ENCODE assay signal across 8 cellular contexts in genomic region chr1:173824315-173825081, GRCh38. TPM values are rescaled to one million over a fixed set of nuclear protein-coding genes. Genes with fewer than 3 reads are reported as not detected.
A peak's percentile ranks its signal among the peaks of the same experiment; 100 is the strongest.
DNase-seq lines count a peak whose midpoint lies in the region; ATAC-seq, FAIRE-seq and TF ChIP-seq lines count a peak whose summit lies in the region.

CENPL (minus strand) TSS chr1:173824883; CDS start chr1:173811299, 13,584 bp downstream.
DARS2 (plus strand) TSS chr1:173824673; CDS start chr1:173825230, 557 bp downstream.

- peak within 1 kb of the TSS; percentile 83 to 93 for H3K9ac ChIP-seq in kidney (ENCODE audit: low read length in 2 of 2)

- peak; percentile 70 for TF ChIP-seq POLR2A in GM19193 (IDR thresholded peaks at IDR 0.05; ENCODE audit: extremely low read depth, insufficient read depth, insufficient read length)

- peak; percentile 84 for FAIRE-seq in kidney (lab: Jason Lieb, UNC)

- H3K27ac Mint-ChIP-seq in chondrocyte (ENCODE audit: unreplicated experiment), result peak within 1 kb of the TSS; percentile 99

- peak within 1 kb of the TSS; percentile 94 for H3K4me3 Mint-ChIP-seq in chondrocyte (ENCODE audit: unreplicated experiment)

- no peaks in the 10 kb centered on the region for H3K36me3 ChIP-seq in kidney (ENCODE audit: control insufficient read depth in 1 of 2, insufficient read depth in 2 of 2, low read length in 2 of 2)

- intact Hi-C loops in kidney (cut with DNase I), result no loop called here

- H3K9me3 ChIP-seq in kidney (ENCODE audit: control insufficient read depth in 1 of 2, low read length in 2 of 2), result no peaks in the 10 kb centered on the region

- no peaks in the 10 kb centered on the region for H3K36me3 Mint-ChIP-seq in chondrocyte (ENCODE audit: low read depth)

- H3K9me3 Mint-ChIP-seq in chondrocyte (ENCODE audit: low read depth), result no peaks in the 10 kb centered on the region

- peaks cover 6 to 7% of the 10 kb centered on the region in 2 donors for H3K4me1 ChIP-seq in kidney (ENCODE audit: control insufficient read depth in 1 of 2, insufficient read depth in 1 of 2, low read depth in 1 of 2, low read length in 2 of 2)

- peak within 1 kb of the TSS; percentile 81 to 91 for H3K27ac ChIP-seq in kidney (ENCODE audit: low read depth in 2 of 2, low read length in 2 of 2)

- no peaks in the 10 kb centered on the region for H3K27me3 Mint-ChIP-seq in chondrocyte (ENCODE audit: low read depth)

- TF ChIP-seq CTCF in chondrocyte (IDR thresholded peaks at IDR 0.05), result no peak
- no peak for TF ChIP-seq CTCF in kidney (IDR thresholded peaks at IDR 0.05; ENCODE audit: borderline replicate concordance, extremely low read depth, insufficient read depth)

- peak; percentile 95 to 96 for DNase-seq in AML-193 (lab: John Stamatoyannopoulos, UW)
- peak; percentile 98 for DNase-seq in NCI-H510A treated with DMSO at 0.1 percent for 48 hours (lab: John Stamatoyannopoulos, UW)
- peak; percentile 77 for DNase-seq in activated CD4-positive, alpha-beta T cell treated with anti-CD3 and anti-CD28 coated beads for 24 hours (ENCODE audit: low read depth in 2 of 2)
- peak; percentile 97 for DNase-seq in chondrocyte (ENCODE audit: low spot score)
- peak; percentile 98 for DNase-seq in kidney
- peak; percentile 91 for DNase-seq in stimulated activated CD4-positive, alpha-beta T cell treated with anti-CD3 and anti-CD28 coated beads, Interleukin-15, amount 100 ng/mL, for 24 hours

- peak within 1 kb of the TSS; percentile 94 to 98 for H3K4me3 ChIP-seq in kidney (ENCODE audit: low read length in 2 of 2)

- H3K4me1 Mint-ChIP-seq in chondrocyte (ENCODE audit: low read depth), result peaks cover 52% of the 10 kb centered on the region

- ATAC-seq in HG03439 (IDR thresholded peaks at IDR 0.05; ENCODE audit: unreplicated experiment), result peak; percentile 83

RNA-seq across cellular contexts. Expression of gene CENPL, which starts in this region (rescaled TPM):
- total RNA-seq in chondrocyte (8.2 to 10.9 TPM (median 9.6 TPM) in 3 replicates), kidney (3.7 TPM)
- polyA plus RNA-seq in kidney (ENCODE audit: insufficient read depth, low read depth, low replicate concordance), result 0.71 TPM

RNA-seq across cellular contexts. Expression of gene DARS2, which starts in this region (rescaled TPM):
- total RNA-seq in chondrocyte (9.5 to 12.7 TPM (median 9.5 TPM) in 3 replicates), kidney (19.6 TPM)
- 14.2 TPM for polyA plus RNA-seq in kidney (ENCODE audit: insufficient read depth, low read depth, low replicate concordance)

Comparison
In these comparisons a context has a peak if more than half of its experiments do, and no peak if none do; other contexts are left out.
1. Peak in every context shown above with its lines: DNase-seq, ATAC-seq, H3K4me3 ChIP-seq and H3K27ac ChIP-seq.